ENCODE assay signal across 10 cellular contexts in genomic region chr11:9687736-9688494, GRCh38. TPM values are rescaled to one million over a fixed set of nuclear protein-coding genes. Genes with fewer than 3 reads are reported as not detected.
DNase-seq lines count a peak whose midpoint lies in the region; ATAC-seq and TF ChIP-seq lines count a peak whose summit lies in the region.
"Had no signal": no experiment of that assay in that cellular context is flagged by ENCODE, and none has a peak within 500 bp of the region (broad histone marks: within the 10 kb centered on the region; RNA-seq: fewer than 3 reads in every experiment).

No MANE protein-coding gene starts in this region.

- no peak overlapping the region for H2BK120ac ChIP-seq in mesenchymal stem cell (ENCODE audit: low read depth, low read length)

- no peaks in the 10 kb centered on the region for H3K9me3 ChIP-seq in mesenchymal stem cell (ENCODE audit: control insufficient read depth, low read length)
- no peaks in the 10 kb centered on the region for H3K9me3 ChIP-seq in vagina

- H2BK5ac ChIP-seq in mesenchymal stem cell (ENCODE audit: low read depth, low read length, poor library complexity, severe bottlenecking), result no peak overlapping the region

- no peak for TF ChIP-seq POLR2A in vagina (IDR thresholded peaks at IDR 0.05)

- H2AFZ ChIP-seq in mesenchymal stem cell (ENCODE audit: low read depth, low read length), result no peak overlapping the region

- H3K36me3 ChIP-seq in mesenchymal stem cell (ENCODE audit: control insufficient read depth in 1 of 2, insufficient read depth in 2 of 2, low read depth in 1 of 2, low read length in 2 of 2) (peaks cover 3 to 14% of the 10 kb centered on the region in 2 experiments), vagina (no peaks in the 10 kb centered on the region)

- H3K14ac ChIP-seq in mesenchymal stem cell (ENCODE audit: low read length in 2 of 2), result peak overlapping the region in 1 of 2 experiments; percentile 48

- H3K4me1 ChIP-seq in mesenchymal stem cell (ENCODE audit: control insufficient read depth, insufficient read depth, low read depth, low read length) (peaks cover 16% of the 10 kb centered on the region), vagina (peaks cover 36% of the 10 kb centered on the region)

- no peak overlapping the region for H2BK15ac ChIP-seq in mesenchymal stem cell (ENCODE audit: low read depth, poor library complexity, severe bottlenecking)

- H3K4ac ChIP-seq in mesenchymal stem cell (ENCODE audit: low read depth in 1 of 2, low read length in 2 of 2), result no peak overlapping the region

- H4K91ac ChIP-seq in mesenchymal stem cell (ENCODE audit: low read length), result no peak overlapping the region

- no peak overlapping the region for H4K8ac ChIP-seq in mesenchymal stem cell (ENCODE audit: low read length)

- TF ChIP-seq CTCF in vagina (IDR thresholded peaks at IDR 0.05), result no peak

- H3K4me2 ChIP-seq in mesenchymal stem cell (ENCODE audit: low read length, poor library complexity, severe bottlenecking), result peak overlapping the region; percentile 37

- peaks cover 7% of the 10 kb centered on the region for H3K79me1 ChIP-seq in mesenchymal stem cell (replicated peaks; ENCODE audit: low read length, poor library complexity, severe bottlenecking)

- ATAC-seq in Right ventricle myocardium superior (ENCODE audit: poor library complexity) (no peak), Right ventricle myocardium inferior (no peak), GM19467 (IDR thresholded peaks at IDR 0.05; ENCODE audit: unreplicated experiment) (no peak), HG03025 (IDR thresholded peaks at IDR 0.05; ENCODE audit: low FRiP score, unreplicated experiment) (no peak)

- 91% methylated on average over 1 of the region's 2 CpGs for WGBS in mesenchymal stem cell

- peak overlapping the region; percentile 56 to 75 for H3K18ac ChIP-seq in mesenchymal stem cell (ENCODE audit: low read depth in 1 of 2, low read length in 2 of 2)

- intact Hi-C loops in Right ventricle myocardium superior (cut with DNase I) (no loop called here), Right ventricle myocardium inferior (cut with DNase I) (no loop called here), vagina (cut with DNase I) (no loop called here)

- no peaks in the 10 kb centered on the region for H3K27me3 ChIP-seq in mesenchymal stem cell (ENCODE audit: control insufficient read depth in 1 of 2, insufficient read depth in 1 of 2, low read length in 2 of 2)
- no peaks in the 10 kb centered on the region for H3K27me3 ChIP-seq in vagina

- no peak overlapping the region for H3K23ac ChIP-seq in mesenchymal stem cell (ENCODE audit: low read length in 2 of 2)

- peak overlapping the region; percentile 28 to 54 for H2BK12ac ChIP-seq in mesenchymal stem cell (ENCODE audit: low read length in 2 of 2)

- DNase-seq in Right ventricle myocardium superior, result peak; percentile 44
- DNase-seq in Right ventricle myocardium inferior (ENCODE audit: missing footprints), result no peak
- no peak for DNase-seq in caudate nucleus (lab: John Stamatoyannopoulos, UW)
- DNase-seq in mesenchymal stem cell, result peak; percentile 52
- DNase-seq in vagina (ENCODE audit: extremely low spot score in 2 of 2), result no peak
- DNase-seq in DMS153 (lab: John Stamatoyannopoulos, UW), result no peak
- DNase-seq: activated T-cell treated with anti-CD3 and anti-CD28 coated beads, Interleukin-2, amount 50 U/mL, for 24 hours; Kasumi-1 had no signal

- H3K27ac ChIP-seq in caudate nucleus (ENCODE audit: low read depth, low read length) (peak overlapping the region; percentile 93), mesenchymal stem cell (ENCODE audit: low read length, poor library complexity, severe bottlenecking) (peak overlapping the region; percentile 71), vagina (peak overlapping the region; percentile 83)

- no peak overlapping the region for H3K9ac ChIP-seq in mesenchymal stem cell (ENCODE audit: low read length)

- peak overlapping the region; percentile 72 for H2AK5ac ChIP-seq in mesenchymal stem cell (ENCODE audit: low read length, severe bottlenecking)

- H3K4me3 ChIP-seq in mesenchymal stem cell (ENCODE audit: insufficient read depth in 1 of 2, low read depth in 1 of 2, low read length in 2 of 2) (no peak overlapping the region), vagina (no peak overlapping the region)

RNA-seq across cellular contexts. Expression of gene SWAP70, which starts 24.0 kb away (rescaled TPM):
- 19.0 TPM for total RNA-seq in Right ventricle myocardium superior
- 22.6 TPM for total RNA-seq in Right ventricle myocardium inferior
- 22.1 TPM for polyA plus RNA-seq in mesenchymal stem cell (2013, experiment 1 of 2)
- polyA plus RNA-seq in mesenchymal stem cell (2013, experiment 2 of 2), result 22.7 TPM
- total RNA-seq in vagina, result 32.2 TPM

Comparison
In these comparisons a context has a peak if more than half of its experiments do, and no peak if none do; other contexts are left out.
1. DNase-seq: peak in Right ventricle myocardium superior (single experiment) and mesenchymal stem cell (single experiment); none in Right ventricle myocardium inferior (single experiment), caudate nucleus (0 of 61), vagina (0 of 2) and DMS153 (single experiment).
2. Peak in every context shown above with its lines, with median percentiles within 50 percentile points of each other: H3K27ac ChIP-seq.